ENCODE assay signal across 14 cellular contexts in the genomic region with DNA sequence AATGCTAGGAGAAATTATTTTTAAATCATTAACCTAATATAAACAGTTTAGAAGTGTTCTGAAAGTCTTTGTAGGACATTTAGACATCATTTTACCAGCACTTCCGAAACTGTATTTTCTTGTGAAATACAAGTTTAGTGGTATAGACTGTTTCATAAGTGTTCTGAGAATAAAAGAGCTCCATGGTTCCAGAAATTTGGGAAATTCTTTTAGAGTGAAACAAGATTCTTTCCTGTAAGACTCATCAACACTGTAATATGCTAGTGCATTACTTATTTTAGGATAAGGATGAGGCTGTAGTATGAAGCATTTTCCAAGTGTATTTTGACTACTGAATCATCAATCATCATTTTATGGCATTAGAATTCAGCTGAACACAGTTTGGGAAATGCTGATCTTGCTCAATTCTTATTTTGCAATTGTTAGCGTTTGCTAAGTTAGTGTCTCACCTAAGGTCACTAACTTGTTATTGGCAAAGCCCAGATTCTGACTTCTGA.
A peak's percentile ranks its signal among the peaks of the same experiment; 100 is the strongest.
DNase-seq lines count a peak whose midpoint lies in the region; ATAC-seq, FAIRE-seq and TF ChIP-seq lines count a peak whose summit lies in the region.
"Had no signal": no experiment of that assay in that cellular context is flagged by ENCODE, and none has a peak within 500 bp of the region (broad histone marks: within the 10 kb centered on the region; RNA-seq: fewer than 3 reads in every experiment).

No MANE protein-coding gene starts in this region.

- peaks cover 24% of the 10 kb centered on the region for H3K4me1 ChIP-seq in astrocyte (ENCODE audit: insufficient read depth, low read length)
- peaks cover 3 to 21% (median 5%) of the 10 kb centered on the region in 4 donors for H3K4me1 ChIP-seq in stomach
- H3K4me1 ChIP-seq: parathyroid adenoma had no signal

- no peak for TF ChIP-seq POLR2A in H54 (IDR thresholded peaks at IDR 0.05; ENCODE audit: low read depth, low read length)
- no peak for TF ChIP-seq POLR2A in stomach (IDR thresholded peaks at IDR 0.05)

- H3K36me3 Mint-ChIP-seq in astrocyte (ENCODE audit: low read depth, unreplicated experiment): peaks cover 4% of the 10 kb centered on the region

- no peaks in the 10 kb centered on the region for H3K4me1 Mint-ChIP-seq in astrocyte (ENCODE audit: low read depth, unreplicated experiment)

- no peak for TF ChIP-seq EP300 in stomach (IDR thresholded peaks at IDR 0.05)

- H3K27me3 Mint-ChIP-seq in astrocyte (ENCODE audit: low read depth, unreplicated experiment): no peaks in the 10 kb centered on the region
- H3K27me3 Mint-ChIP-seq: activated CD4-positive, alpha-beta T cell treated with anti-CD3 and anti-CD28 coated beads for 36 hours; stimulated activated naive CD8-positive, alpha-beta T cell treated with anti-CD3 and anti-CD28 coated beads, Interleukin-15, Interleukin-2, amounts not matched to agents 100 ng/mL and 50 ng/mL, for 24 hours had no signal

- H3K27ac ChIP-seq in astrocyte (ENCODE audit: low read depth, low read length) (peak overlapping the region; percentile 70), stomach (peak overlapping the region in 3 of 5 donors; percentile 9 to 22 (median 20))
- H3K27ac ChIP-seq: parathyroid adenoma had no signal

- H3K4me3 ChIP-seq in astrocyte (ENCODE audit: insufficient read depth, low read depth, low read length) (no peak overlapping the region), stomach (no peak overlapping the region)

- peak overlapping the region; percentile 49 for H3K4me2 ChIP-seq in astrocyte (ENCODE audit: low read length)

- no peak overlapping the region for H2AFZ ChIP-seq in astrocyte (ENCODE audit: low read depth, low read length)
- H2AFZ ChIP-seq: parathyroid adenoma had no signal

- no peaks in the 10 kb centered on the region for H3K9me3 ChIP-seq in astrocyte (ENCODE audit: insufficient read depth, low read depth, low read length)
- H3K9me3 ChIP-seq in stomach: no peaks in the 10 kb centered on the region

- intact Hi-C loops in stomach (cut with DNase I; ENCODE audit: low total_unique reads): no loop called here

- H3K27ac Mint-ChIP-seq in astrocyte (ENCODE audit: unreplicated experiment): no peak overlapping the region
- H3K27ac Mint-ChIP-seq: activated CD4-positive, alpha-beta T cell treated with anti-CD3 and anti-CD28 coated beads for 36 hours; stimulated activated naive CD8-positive, alpha-beta T cell treated with anti-CD3 and anti-CD28 coated beads, Interleukin-15, Interleukin-2, amounts not matched to agents 100 ng/mL and 50 ng/mL, for 24 hours had no signal

- H3K4me3 Mint-ChIP-seq in astrocyte (ENCODE audit: unreplicated experiment): no peak overlapping the region
- H3K4me3 Mint-ChIP-seq: activated CD4-positive, alpha-beta T cell treated with anti-CD3 and anti-CD28 coated beads for 36 hours; stimulated activated naive CD8-positive, alpha-beta T cell treated with anti-CD3 and anti-CD28 coated beads, Interleukin-15, Interleukin-2, amounts not matched to agents 100 ng/mL and 50 ng/mL, for 24 hours had no signal

- WGBS in stomach, 5 donors: 60 to 91% (median 83%) methylated on average over 2 of the region's 2 CpGs

- no peaks in the 10 kb centered on the region for H3K9me3 Mint-ChIP-seq in astrocyte (ENCODE audit: unreplicated experiment)
- H3K9me3 Mint-ChIP-seq: stimulated activated naive CD8-positive, alpha-beta T cell treated with anti-CD3 and anti-CD28 coated beads, Interleukin-15, Interleukin-2, amounts not matched to agents 100 ng/mL and 50 ng/mL, for 24 hours had no signal

- no peak for ATAC-seq in GM18858 (IDR thresholded peaks at IDR 0.05; ENCODE audit: unreplicated experiment)
- ATAC-seq: activated CD4-positive, alpha-beta T cell treated with anti-CD3 and anti-CD28 coated beads for 36 hours had no signal

- TF ChIP-seq CTCF in astrocyte (IDR thresholded peaks at IDR 0.05; ENCODE audit: insufficient read depth, low read depth, low read length) (no peak), stomach (IDR thresholded peaks at IDR 0.05) (no peak)

- no peaks in the 10 kb centered on the region for H3K79me2 ChIP-seq in astrocyte (ENCODE audit: insufficient read depth, low read length)
- H3K79me2 ChIP-seq: parathyroid adenoma had no signal

- H3K36me3 ChIP-seq in astrocyte (ENCODE audit: insufficient read depth, low read length) (peaks cover 10% of the 10 kb centered on the region), stomach (peaks cover 9 to 82% (median 70%) of the 10 kb centered on the region in 4 donors)

- DNase-seq in H54 (ENCODE audit: insufficient read length, low spot score) (peak; percentile 15), astrocyte (ENCODE audit: low read depth) (peak; percentile 78), foreskin melanocyte (peak; percentile 16), stomach (no peak), HuH-7.5 (ENCODE audit: low spot score) (no peak), activated gamma-delta T cell treated with Interleukin-2 at 50 U/mL for 16 hours (no peak), DMS114 treated with DMSO at 0.1 percent for 48 hours (lab: John Stamatoyannopoulos, UW; ENCODE audit: unreplicated experiment) (no peak)
- DNase-seq: activated CD4-positive, alpha-beta T cell treated with anti-CD3 and anti-CD28 coated beads for 36 hours; cerebellar nuclear complex; head of caudate nucleus; NCI-H1417 treated with DMSO at 0.1 percent for 48 hours had no signal

- no peaks in the 10 kb centered on the region for H4K20me1 ChIP-seq in astrocyte (ENCODE audit: insufficient read depth, low read length)

- H3K27me3 ChIP-seq in astrocyte (ENCODE audit: insufficient read depth, low read length): no peaks in the 10 kb centered on the region
- no peaks in the 10 kb centered on the region for H3K27me3 ChIP-seq in stomach

- peak; percentile 96 for FAIRE-seq in H54 (lab: Jason Lieb, UNC)
- peak; percentile 83 for FAIRE-seq in astrocyte (lab: Jason Lieb, UNC)

- H3K9ac ChIP-seq in astrocyte (ENCODE audit: low read length): no peak overlapping the region
- H3K9ac ChIP-seq: parathyroid adenoma had no signal

Comparison
In these comparisons a context has a peak if more than half of its experiments do, and no peak if none do; other contexts are left out.
1. DNase-seq: peak in H54 (single experiment), astrocyte (single experiment) and foreskin melanocyte (single experiment); none in stomach (single experiment), HuH-7.5 (single experiment), activated gamma-delta T cell treated with Interleukin-2 at 50 U/mL for 16 hours (single experiment) and DMS114 treated with DMSO at 0.1 percent for 48 hours (single experiment).